8 cellular contexts compared by ENCODE assay signal in genomic region chr7:90402785-90403173, GRCh38. TPM values are rescaled to one million over a fixed set of nuclear protein-coding genes. Genes with fewer than 3 reads are reported as not detected.
DNase-seq lines count a peak whose midpoint lies in the region; ATAC-seq, FAIRE-seq and TF ChIP-seq lines count a peak whose summit lies in the region.

No MANE protein-coding gene starts in this region.

- H3K9me3 ChIP-seq in right atrium auricular region (peaks cover 0 to 5% of the 10 kb centered on the region in 2 donors), mononuclear cell (ENCODE audit: low read depth, low read length) (peaks cover 10% of the 10 kb centered on the region)

- intact Hi-C loops in Right ventricle myocardium superior (cut with DNase I) = no loop called here

- H3K27ac ChIP-seq in right atrium auricular region = peak overlapping the region; percentile 95 to 96
- peak overlapping the region; percentile 100 for H3K27ac ChIP-seq in brain microvascular endothelial cell

- H3K4me1 ChIP-seq in right atrium auricular region (peaks cover 0 to 13% of the 10 kb centered on the region in 2 donors), mononuclear cell (ENCODE audit: insufficient read depth, low read length) (peaks cover 5% of the 10 kb centered on the region)

- TF ChIP-seq CTCF in right atrium auricular region (IDR thresholded peaks at IDR 0.05) = no peak
- TF ChIP-seq CTCF in brain microvascular endothelial cell (IDR thresholded peaks at IDR 0.05; ENCODE audit: low read depth, low read length, missing control alignments) = no peak
- TF ChIP-seq CTCF in GM20000 (IDR thresholded peaks at IDR 0.05; ENCODE audit: extremely low read depth, missing control alignments) = no peak

- no peak for FAIRE-seq in urothelium cell line (lab: Jason Lieb, UNC)

- no peak for DNase-seq in right atrium auricular region (ENCODE audit: low spot score)
- no peak for DNase-seq in Right ventricle myocardium superior
- DNase-seq in brain microvascular endothelial cell = no peak
- DNase-seq in stimulated activated CD4-positive, alpha-beta T cell treated with anti-CD3 and anti-CD28 coated beads, Interleukin-15, amount 100 ng/mL, for 24 hours = no peak
- no peak for DNase-seq in urothelium cell line (ENCODE audit: low spot score)
- DNase-seq in GM20000 (ENCODE audit: low spot score) = no peak

- H3K27me3 ChIP-seq in right atrium auricular region (no peaks in the 10 kb centered on the region), brain microvascular endothelial cell (replicated peaks) (no peaks in the 10 kb centered on the region), mononuclear cell (ENCODE audit: insufficient read depth, low read length) (no peaks in the 10 kb centered on the region)

- no peak for ATAC-seq in Right ventricle myocardium superior (ENCODE audit: poor library complexity)
- no peak for ATAC-seq in HG03095 (IDR thresholded peaks at IDR 0.05; ENCODE audit: unreplicated experiment)

- in situ Hi-C loops in brain microvascular endothelial cell (cut with HindIII; ENCODE audit: low pct_ligation_motif_present, low sequenced_read_pairs) = no loop called here

- H3K4me3 ChIP-seq in right atrium auricular region (peak overlapping the region; percentile 69 to 76), brain microvascular endothelial cell (ENCODE audit: low read depth, low read length) (peak overlapping the region; percentile 84), mononuclear cell (ENCODE audit: low read length) (peak overlapping the region; percentile 44)

- H3K36me3 ChIP-seq in right atrium auricular region = peaks cover 21% of the 10 kb centered on the region
- peaks cover 5% of the 10 kb centered on the region for H3K36me3 ChIP-seq in brain microvascular endothelial cell (replicated peaks)

RNA-seq across cellular contexts. Expression of gene CLDN12, which starts 0.5 kb away (rescaled TPM):
- total RNA-seq in right atrium auricular region (10 to 100 TPM; 28.8 to 34.0 TPM), Right ventricle myocardium superior (38.1 TPM), mononuclear cell (1.4 TPM)

RNA-seq across cellular contexts. Expression of gene GTPBP10, which starts 56.3 kb away (rescaled TPM):
- 1 to 10 TPM; 7.1 to 7.5 TPM for total RNA-seq in right atrium auricular region
- 28.1 TPM for total RNA-seq in Right ventricle myocardium superior
- total RNA-seq in mononuclear cell = 16.2 TPM

Comparison
In these comparisons a context has a peak if more than half of its experiments do, and no peak if none do; other contexts are left out.
1. RNA of gene CLDN12, which starts 0.5 kb away (total RNA-seq): 38.1 TPM in Right ventricle myocardium superior (single experiment) and 28.8 to 34.0 TPM in right atrium auricular region; 1.4 TPM in mononuclear cell (single experiment); every median in the first group is over 10 times any median in the second.
2. Peak in every context shown above with its lines, with median percentiles within 50 percentile points of each other: H3K4me3 ChIP-seq.